In the genomic region with DNA sequence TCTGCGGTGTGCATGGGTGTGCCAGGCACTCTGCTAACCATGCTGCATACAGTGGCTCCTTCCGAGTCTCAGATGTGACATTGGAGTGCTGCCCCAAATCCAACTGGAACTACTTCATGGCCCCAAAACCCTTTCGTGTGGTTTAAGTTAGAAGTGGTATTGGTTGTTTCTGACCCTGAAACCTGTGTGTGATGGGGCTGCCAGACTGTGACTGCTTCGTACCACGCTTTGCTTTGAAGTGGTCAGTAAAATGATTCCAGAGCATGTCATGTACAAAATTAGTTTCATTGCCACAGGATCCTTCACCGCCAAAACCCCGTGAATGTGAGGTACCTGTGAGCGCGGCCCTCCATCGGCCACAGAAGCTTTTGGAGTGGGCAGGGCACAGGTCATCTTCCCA, we compare ENCODE assay signal across 16 cellular contexts.
DNase-seq lines count a peak whose midpoint lies in the region; ATAC-seq, FAIRE-seq and TF ChIP-seq lines count a peak whose summit lies in the region.
"Had no signal": no experiment of that assay in that cellular context is flagged by ENCODE, and none has a peak within 500 bp of the region (broad histone marks: within the 10 kb centered on the region; RNA-seq: fewer than 3 reads in every experiment).

No MANE protein-coding gene starts in this region.

- BruUV-seq in IMR-90 (replicated peaks; lab: Mats Ljungman, UMichigan): no TSS peak
- BruUV-seq in GM12878 (replicated peaks; lab: Mats Ljungman, UMichigan): no TSS peak

- TF ChIP-seq POLR2A in IMR-90 (IDR thresholded peaks at IDR 0.05; ENCODE audit: low read depth, low read length): no peak
- TF ChIP-seq POLR2A in GM12878 (IDR thresholded peaks at IDR 0.05; ENCODE audit: low read depth, low read length): no peak

- H4K91ac ChIP-seq in IMR-90 (ENCODE audit: insufficient read depth, low read depth, low read length): no peak overlapping the region

- WGBS in IMR-90 (ENCODE audit: extremely low coverage in 2 of 2, insufficient read length in 1 of 2), 2 experiments: 96% methylated on average over 8 of the region's 10 CpGs; no CpG with 5 or more reads in 1 of the 2 experiments
- WGBS in GM12878 (ENCODE audit: insufficient coverage, insufficient replicate concordance, low lambda C conversion rate, missing lambda C conversion rate): 90% methylated on average over 10 of the region's 10 CpGs

- no peaks in the 10 kb centered on the region for H3K79me2 ChIP-seq in GM12878 (ENCODE audit: control insufficient read depth, insufficient read depth, low read length)

- TF ChIP-seq RAD21 in IMR-90 (IDR thresholded peaks at IDR 0.05; ENCODE audit: low read length): no peak
- TF ChIP-seq RAD21 in GM12878 (IDR thresholded peaks at IDR 0.05; ENCODE audit: insufficient read depth, low read depth, low read length): no peak

- H3K4ac ChIP-seq in IMR-90 (ENCODE audit: low read depth, low read length): no peak overlapping the region

- no peak overlapping the region for H2BK5ac ChIP-seq in IMR-90 (ENCODE audit: low read depth, low read length, poor library complexity, severe bottlenecking)

- no peaks in the 10 kb centered on the region for H3K9me3 Mint-ChIP-seq in activated CD8-positive, alpha-beta T cell treated with anti-CD3 and anti-CD28 coated beads for 36 hours
- H3K9me3 Mint-ChIP-seq in activated CD8-positive, alpha-beta T cell treated with anti-CD3 and anti-CD28 coated beads, Interleukin-2, amount 10 ng/mL, durations not matched to agents 7 days and 5 days (ENCODE audit: insufficient read depth): no peaks in the 10 kb centered on the region
- H3K9me3 Mint-ChIP-seq: CD4-positive, alpha-beta T cell had no signal

- H4K20me1 ChIP-seq in IMR-90 (ENCODE audit: insufficient read depth, low read length) (peaks cover 25% of the 10 kb centered on the region; the same call in 1 of the 2 replicates), GM12878 (ENCODE audit: control insufficient read depth, insufficient read depth) (no peaks in the 10 kb centered on the region)

- no peak for ATAC-seq in activated CD8-positive, alpha-beta T cell treated with anti-CD3 and anti-CD28 coated beads for 36 hours
- no peak for ATAC-seq in activated CD8-positive, alpha-beta T cell treated with anti-CD3 and anti-CD28 coated beads, Interleukin-2, amount 10 ng/mL, durations not matched to agents 7 days and 5 days
- ATAC-seq in IMR-90 (ENCODE audit: low read depth): no peak
- no peak for ATAC-seq in GM12878
- ATAC-seq in GM19023 (IDR thresholded peaks at IDR 0.05; ENCODE audit: unreplicated experiment): no peak
- no peak for ATAC-seq in HG03439 (IDR thresholded peaks at IDR 0.05; ENCODE audit: unreplicated experiment)
- ATAC-seq: K562 had no signal

- H3K36me3 ChIP-seq in IMR-90 (ENCODE audit: control insufficient read depth, insufficient read depth, low read length): peaks cover 19% of the 10 kb centered on the region
- peaks cover 0 to 2% of the 10 kb centered on the region in 2 experiments for H3K36me3 ChIP-seq in GM12878 (ENCODE audit: control insufficient read depth in 2 of 2, insufficient read depth in 2 of 2, low read length in 1 of 2)

- H2AK5ac ChIP-seq in IMR-90 (ENCODE audit: low read depth, low read length): no peak overlapping the region

- H3K79me1 ChIP-seq in IMR-90 (ENCODE audit: low read depth in 1 of 2, low read length in 2 of 2): peaks cover 25 to 62% of the 10 kb centered on the region in 2 experiments

- POLR2A ChIA-PET in activated CD8-positive, alpha-beta T cell treated with anti-CD3 and anti-CD28 coated beads for 36 hours (lab: Charles Lee): no interaction called here
- POLR2A ChIA-PET in activated CD8-positive, alpha-beta T cell treated with anti-CD3 and anti-CD28 coated beads, Interleukin-2, amount 10 ng/mL, durations not matched to agents 7 days and 5 days (lab: Charles Lee): no interaction called here
- POLR2A ChIA-PET in IMR-90 (lab: Charles Lee; ENCODE audit: unreplicated experiment): no interaction called here
- POLR2A ChIA-PET in GM12878 (lab: Charles Lee): no interaction called here

- H3K27ac Mint-ChIP-seq in activated CD8-positive, alpha-beta T cell treated with anti-CD3 and anti-CD28 coated beads for 36 hours: no peak overlapping the region
- no peak overlapping the region for H3K27ac Mint-ChIP-seq in activated CD8-positive, alpha-beta T cell treated with anti-CD3 and anti-CD28 coated beads, Interleukin-2, amount 10 ng/mL, durations not matched to agents 7 days and 5 days
- H3K27ac Mint-ChIP-seq: CD4-positive, alpha-beta T cell had no signal

- H3K9me3 ChIP-seq in IMR-90 (ENCODE audit: control insufficient read depth, insufficient read depth, low read length) (no peaks in the 10 kb centered on the region), GM12878 (replicated peaks; ENCODE audit: control insufficient read depth, insufficient read depth, low read length) (no peaks in the 10 kb centered on the region)

- peaks cover 2% of the 10 kb centered on the region for H3K4me1 Mint-ChIP-seq in activated CD8-positive, alpha-beta T cell treated with anti-CD3 and anti-CD28 coated beads for 36 hours (ENCODE audit: low read depth)
- H3K4me1 Mint-ChIP-seq in activated CD8-positive, alpha-beta T cell treated with anti-CD3 and anti-CD28 coated beads, Interleukin-2, amount 10 ng/mL, durations not matched to agents 7 days and 5 days (ENCODE audit: low read depth): peaks cover 8% of the 10 kb centered on the region

- peaks cover 11% of the 10 kb centered on the region for H3K36me3 Mint-ChIP-seq in activated CD8-positive, alpha-beta T cell treated with anti-CD3 and anti-CD28 coated beads for 36 hours (ENCODE audit: low read depth)
- peaks cover 2% of the 10 kb centered on the region for H3K36me3 Mint-ChIP-seq in activated CD8-positive, alpha-beta T cell treated with anti-CD3 and anti-CD28 coated beads, Interleukin-2, amount 10 ng/mL, durations not matched to agents 7 days and 5 days (ENCODE audit: low read depth)

- H2AFZ ChIP-seq in IMR-90 (replicated peaks; ENCODE audit: low read length, poor library complexity): no peak overlapping the region
- H2AFZ ChIP-seq in GM12878 (ENCODE audit: control insufficient read depth, low read depth, low read length): no peak overlapping the region

- TF ChIP-seq CTCF in activated CD8-positive, alpha-beta T cell treated with anti-CD3 and anti-CD28 coated beads for 36 hours (IDR thresholded peaks at IDR 0.05): no peak
- TF ChIP-seq CTCF in IMR-90 (conservative IDR thresholded peaks at IDR 0.05; ENCODE audit: low read depth, low read length) (no peak), GM12878 (IDR thresholded peaks at IDR 0.05 in 2 of 3, conservative IDR thresholded peaks at IDR 0.05 in 1 of 3; ENCODE audit: control insufficient read depth in 2 of 3, extremely low read depth in 1 of 3, insufficient read depth in 1 of 3, low read depth in 3 of 3, low read length in 3 of 3) (no peak)

- intact Hi-C loops in activated CD8-positive, alpha-beta T cell treated with anti-CD3 and anti-CD28 coated beads for 36 hours (cut with micrococcal nuclease): no loop called here
- intact Hi-C loops in IMR-90 (cut with micrococcal nuclease) (no loop called here), GM12878 (cut with micrococcal nuclease; ENCODE audit: unreplicated experiment) (loop anchor here (5.0 kb wide), 1 partner anchor 187 kb away; no protein-coding TSS in a partner anchor), head of caudate nucleus (cut with DNase I) (loop anchor here (10.0 kb wide), 1 partner anchor 180 kb away; no protein-coding TSS in a partner anchor)

- H2BK20ac ChIP-seq in IMR-90 (ENCODE audit: low read depth, low read length): no peak overlapping the region

- H2BK15ac ChIP-seq in IMR-90 (ENCODE audit: low read depth, low read length): no peak overlapping the region

- H3K4me3 ChIP-seq in IMR-90 (ENCODE audit: insufficient read depth, low read depth, low read length): no peak overlapping the region
- H3K4me3 ChIP-seq in GM12878: no peak overlapping the region
- H3K4me3 ChIP-seq: K562 had no signal

- FAIRE-seq in GM12878 (lab: Jason Lieb, UNC): no peak
- FAIRE-seq: G401.6, GM12892, H54, K562 had no signal

- H3K23ac ChIP-seq in IMR-90 (ENCODE audit: low read depth, low read length): 0 out of 2 replicates have a peak overlapping the region, but pooled peaks have one; percentile 27

- H3K4me2 ChIP-seq in IMR-90 (ENCODE audit: low read depth, low read length): no peak overlapping the region
- no peak overlapping the region for H3K4me2 ChIP-seq in GM12878 (ENCODE audit: control insufficient read depth, insufficient read depth)

- CTCF ChIA-PET in activated CD8-positive, alpha-beta T cell treated with anti-CD3 and anti-CD28 coated beads for 36 hours (lab: Charles Lee): no interaction called here
- CTCF ChIA-PET in activated CD8-positive, alpha-beta T cell treated with anti-CD3 and anti-CD28 coated beads, Interleukin-2, amount 10 ng/mL, durations not matched to agents 7 days and 5 days (lab: Charles Lee): no interaction called here
- CTCF ChIA-PET in IMR-90 (lab: Yijun Ruan, JAX): no interaction called here
- CTCF ChIA-PET in GM12878 (lab: Yijun Ruan, JAX): no interaction called here

- RAD21 ChIA-PET in GM12878 (lab: Charles Lee; ENCODE audit: unreplicated experiment): no interaction called here

- TF ChIP-seq EP300 in GM12878 (IDR thresholded peaks at IDR 0.05; ENCODE audit: borderline replicate concordance in 1 of 2, control insufficient read depth in 1 of 2, low read depth in 2 of 2, low read length in 2 of 2): no peak

- no peak overlapping the region for H3K27ac ChIP-seq in IMR-90 (ENCODE audit: insufficient read depth, low read length)
- H3K27ac ChIP-seq in GM12878 (ENCODE audit: control insufficient read depth, insufficient read depth): no peak overlapping the region
- H3K27ac ChIP-seq: 22Rv1 had no signal

- no peak overlapping the region for H3K56ac ChIP-seq in IMR-90 (ENCODE audit: extremely low read depth, insufficient read depth, low read length)

- no peak overlapping the region for H3K9ac ChIP-seq in IMR-90 (ENCODE audit: low read depth, low read length)
- H3K9ac ChIP-seq in GM12878 (ENCODE audit: control insufficient read depth, insufficient read depth, low read length): no peak overlapping the region

- SMC1A ChIA-PET in GM12878 (lab: Charles Lee; ENCODE audit: uncharacterized antibody, unreplicated experiment): no interaction called here

- no peak overlapping the region for H3K4me3 Mint-ChIP-seq in activated CD8-positive, alpha-beta T cell treated with anti-CD3 and anti-CD28 coated beads for 36 hours
- no peak overlapping the region for H3K4me3 Mint-ChIP-seq in activated CD8-positive, alpha-beta T cell treated with anti-CD3 and anti-CD28 coated beads, Interleukin-2, amount 10 ng/mL, durations not matched to agents 7 days and 5 days
- H3K4me3 Mint-ChIP-seq: CD4-positive, alpha-beta T cell had no signal

- no peak overlapping the region for H3K14ac ChIP-seq in IMR-90 (replicated peaks; ENCODE audit: low read depth, low read length)

- H3K4me1 ChIP-seq in IMR-90 (ENCODE audit: control insufficient read depth, insufficient read depth, low read length) (peaks cover 6% of the 10 kb centered on the region; the same call in 1 of the 2 replicates), GM12878 (ENCODE audit: control insufficient read depth, insufficient read depth, low read length) (no peaks in the 10 kb centered on the region)

- H3K18ac ChIP-seq in IMR-90 (ENCODE audit: low read depth, low read length): no peak overlapping the region

- no peaks in the 10 kb centered on the region for H3K27me3 ChIP-seq in IMR-90 (ENCODE audit: control insufficient read depth, insufficient read depth, low read length)
- H3K27me3 ChIP-seq in GM12878 (replicated peaks in 1 of 2; ENCODE audit: control insufficient read depth in 2 of 2, insufficient read depth in 2 of 2, low read length in 1 of 2): no peaks in the 10 kb centered on the region

- H4K8ac ChIP-seq in IMR-90 (ENCODE audit: low read depth in 2 of 2, low read length in 2 of 2): no peak overlapping the region

- H2BK120ac ChIP-seq in IMR-90 (ENCODE audit: low read depth, low read length): no peak overlapping the region

- in situ Hi-C loops in IMR-90 (cut with MboI; ENCODE audit: low sequenced_read_pairs) (no loop called here), GM12878 (cut with MboI) (no loop called here)

- dilution Hi-C loops in IMR-90 (cut with HindIII; ENCODE audit: low sequenced_read_pairs, unreplicated experiment): no loop called here

- H3K27me3 Mint-ChIP-seq in activated CD8-positive, alpha-beta T cell treated with anti-CD3 and anti-CD28 coated beads for 36 hours: no peaks in the 10 kb centered on the region
- H3K27me3 Mint-ChIP-seq in activated CD8-positive, alpha-beta T cell treated with anti-CD3 and anti-CD28 coated beads, Interleukin-2, amount 10 ng/mL, durations not matched to agents 7 days and 5 days (ENCODE audit: low read depth): no peaks in the 10 kb centered on the region
- H3K27me3 Mint-ChIP-seq: CD4-positive, alpha-beta T cell had no signal

- H2AK9ac ChIP-seq in IMR-90 (replicated peaks; ENCODE audit: low read depth, low read length, poor library complexity): no peak overlapping the region

- peak; percentile 4 for DNase-seq in activated CD8-positive, alpha-beta T cell treated with anti-CD3 and anti-CD28 coated beads for 36 hours
- no peak for DNase-seq in activated CD8-positive, alpha-beta T cell treated with anti-CD3 and anti-CD28 coated beads, Interleukin-2, amount 10 ng/mL, durations not matched to agents 7 days and 5 days
- DNase-seq in IMR-90: no peak
- no peak for DNase-seq in GM12878 (ENCODE audit: low read depth, low spot score)
- no peak for DNase-seq in head of caudate nucleus
- DNase-seq: CD4-positive, alpha-beta T cell; DMS79; EL; Karpas-422 had no signal

- no peak overlapping the region for H4K5ac ChIP-seq in IMR-90 (ENCODE audit: low read depth, low read length)

- peaks cover 15% of the 10 kb centered on the region; the same call in 1 of the 2 replicates for H3K9me1 ChIP-seq in IMR-90 (ENCODE audit: insufficient read depth, low read length)

Comparison
In these comparisons a context has a peak if more than half of its experiments do, and no peak if none do; other contexts are left out.
1. intact Hi-C loops: an anchor here in GM12878 (5.0 kb wide) and head of caudate nucleus (10.0 kb wide); none called in activated CD8-positive, alpha-beta T cell treated with anti-CD3 and anti-CD28 coated beads for 36 hours and IMR-90.